In the genomic region with DNA sequence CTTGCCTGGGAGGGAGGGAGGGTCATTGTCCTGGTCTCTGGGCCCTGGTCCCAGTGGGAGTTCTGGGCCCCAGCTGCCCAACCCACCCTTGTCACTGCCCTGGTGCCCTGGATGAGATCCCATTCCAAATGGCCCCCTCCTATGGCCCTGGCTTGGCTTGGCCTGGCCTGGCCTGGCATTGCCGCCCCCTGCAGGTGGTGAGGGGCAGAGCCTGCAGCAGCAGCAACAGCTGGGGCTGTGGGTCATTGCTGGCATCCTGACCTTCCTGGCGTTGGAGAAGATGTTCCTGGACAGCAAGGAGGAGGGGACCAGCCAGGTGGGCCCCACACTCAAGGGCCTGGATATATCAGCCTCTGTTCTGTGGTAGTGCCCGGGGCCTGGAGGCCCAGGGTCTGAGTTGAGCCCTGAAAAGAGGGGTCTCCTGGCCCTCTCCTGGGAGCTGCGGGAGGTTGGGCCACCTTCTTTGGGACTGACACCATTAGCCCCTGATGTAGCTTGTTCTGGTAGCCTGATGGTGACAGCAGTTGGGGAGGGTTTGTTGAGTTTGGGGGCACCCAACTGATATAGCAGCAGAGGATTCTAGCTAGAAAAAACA, we compare ENCODE assay signal across 9 cellular contexts. TPM values are rescaled to one million over a fixed set of nuclear protein-coding genes. Genes with fewer than 3 reads are reported as not detected.
DNase-seq lines count a peak whose midpoint lies in the region; ATAC-seq and TF ChIP-seq lines count a peak whose summit lies in the region.
"Had no signal": no experiment of that assay in that cellular context is flagged by ENCODE, and none has a peak within 500 bp of the region (broad histone marks: within the 10 kb centered on the region; RNA-seq: fewer than 3 reads in every experiment).

No MANE protein-coding gene starts in this region.

- H3K4me3 ChIP-seq in fibroblast of villous mesenchyme (ENCODE audit: low read depth, low read length), result no peak overlapping the region
- H3K4me3 ChIP-seq: skin epidermis had no signal

- H3K4me1 Mint-ChIP-seq in activated CD8-positive, alpha-beta memory T cell treated with anti-CD3 and anti-CD28 coated beads, Interleukin-2, amount 10 ng/mL, durations not matched to agents 7 days and 5 days, result peaks cover 14% of the 10 kb centered on the region

- intact Hi-C loops in sciatic nerve (cut with DNase I), result no loop called here

- H3K4me3 Mint-ChIP-seq in activated CD8-positive, alpha-beta memory T cell treated with anti-CD3 and anti-CD28 coated beads, Interleukin-2, amount 10 ng/mL, durations not matched to agents 7 days and 5 days, result no peak overlapping the region

- no peaks in the 10 kb centered on the region for H3K9me3 Mint-ChIP-seq in activated CD8-positive, alpha-beta memory T cell treated with anti-CD3 and anti-CD28 coated beads, Interleukin-2, amount 10 ng/mL, durations not matched to agents 7 days and 5 days (ENCODE audit: low read depth)

- peak; percentile 67 for DNase-seq in GM03348 (ENCODE audit: low spot score)
- DNase-seq in activated CD8-positive, alpha-beta memory T cell treated with anti-CD3 and anti-CD28 coated beads, Interleukin-2, amount 10 ng/mL, durations not matched to agents 7 days and 5 days, result peak; percentile 67
- no peak for DNase-seq in fibroblast of villous mesenchyme (ENCODE audit: low read depth)
- peak; percentile 29 to 54 for DNase-seq in stimulated activated CD4-positive, alpha-beta T cell treated with anti-CD3 and anti-CD28 coated beads, Interleukin-12 subunit alpha, Interleukin-12 subunit beta, amount 100 ng/mL, for 24 hours (ENCODE audit: low read depth in 2 of 2)
- DNase-seq in NCI-H1694 (lab: John Stamatoyannopoulos, UW), result no peak
- no peak for DNase-seq in GM19238 (ENCODE audit: insufficient read length, low spot score)
- DNase-seq in sciatic nerve (ENCODE audit: low spot score), result no peak

- no peak overlapping the region for H3K27ac Mint-ChIP-seq in activated CD8-positive, alpha-beta memory T cell treated with anti-CD3 and anti-CD28 coated beads, Interleukin-2, amount 10 ng/mL, durations not matched to agents 7 days and 5 days

- CTCF ChIA-PET in activated CD8-positive, alpha-beta memory T cell treated with anti-CD3 and anti-CD28 coated beads, Interleukin-2, amount 10 ng/mL, durations not matched to agents 7 days and 5 days (lab: Charles Lee), result interaction anchor here (0.5 to 7.1 kb wide), 34 partner anchors 9 to 445 kb away, joined by 3 to 125 read pairs (median 4); a partner anchor contains a TSS

- no peaks in the 10 kb centered on the region for H3K36me3 Mint-ChIP-seq in activated CD8-positive, alpha-beta memory T cell treated with anti-CD3 and anti-CD28 coated beads, Interleukin-2, amount 10 ng/mL, durations not matched to agents 7 days and 5 days

- ATAC-seq in activated CD8-positive, alpha-beta memory T cell treated with anti-CD3 and anti-CD28 coated beads, Interleukin-2, amount 10 ng/mL, durations not matched to agents 7 days and 5 days, result no peak
- ATAC-seq in sciatic nerve, result no peak

- no peaks in the 10 kb centered on the region for H3K27me3 Mint-ChIP-seq in activated CD8-positive, alpha-beta memory T cell treated with anti-CD3 and anti-CD28 coated beads, Interleukin-2, amount 10 ng/mL, durations not matched to agents 7 days and 5 days

- TF ChIP-seq CTCF in LNCAP (IDR thresholded peaks at IDR 0.05) (peak; percentile 81), fibroblast of villous mesenchyme (IDR thresholded peaks at IDR 0.05; ENCODE audit: insufficient read depth, low read depth, low read length) (peak; percentile 74)

RNA-seq across cellular contexts. Expression of a gene that starts 3.9 kb away (rescaled TPM):
- total RNA-seq in activated CD8-positive, alpha-beta memory T cell treated with anti-CD3 and anti-CD28 coated beads, Interleukin-2, amount 10 ng/mL, durations not matched to agents 7 days and 5 days, result 10 to 100 TPM; 18.2 to 22.1 TPM
- total RNA-seq in fibroblast of villous mesenchyme (73.0 and 83.4 TPM in 2 replicates), sciatic nerve (55.5 TPM)

RNA-seq across cellular contexts. Expression of a gene that starts 14.0 kb away (rescaled TPM):
- 100 to 1,000 TPM; 150 to 164 TPM for total RNA-seq in activated CD8-positive, alpha-beta memory T cell treated with anti-CD3 and anti-CD28 coated beads, Interleukin-2, amount 10 ng/mL, durations not matched to agents 7 days and 5 days
- total RNA-seq in fibroblast of villous mesenchyme (150 and 163 TPM in 2 replicates), sciatic nerve (97.5 TPM)

RNA-seq across cellular contexts. Expression of a gene that starts 33.9 kb away (rescaled TPM):
- total RNA-seq in activated CD8-positive, alpha-beta memory T cell treated with anti-CD3 and anti-CD28 coated beads, Interleukin-2, amount 10 ng/mL, durations not matched to agents 7 days and 5 days, result not detected
- not detected in 2 replicates for total RNA-seq in fibroblast of villous mesenchyme
- 47.0 TPM for total RNA-seq in sciatic nerve

RNA-seq across cellular contexts. Expression of a gene that starts 36.7 kb away (rescaled TPM):
- under 1 TPM; 0.16 to 0.79 TPM for total RNA-seq in activated CD8-positive, alpha-beta memory T cell treated with anti-CD3 and anti-CD28 coated beads, Interleukin-2, amount 10 ng/mL, durations not matched to agents 7 days and 5 days
- under 0.01 and 0.43 TPM in 2 replicates for total RNA-seq in fibroblast of villous mesenchyme
- total RNA-seq in sciatic nerve, result 4.9 TPM

RNA-seq across cellular contexts. Expression of a gene that starts 59.7 kb away (rescaled TPM):
- not detected for total RNA-seq in activated CD8-positive, alpha-beta memory T cell treated with anti-CD3 and anti-CD28 coated beads, Interleukin-2, amount 10 ng/mL, durations not matched to agents 7 days and 5 days
- total RNA-seq in fibroblast of villous mesenchyme (not detected in 2 replicates), sciatic nerve (0.53 TPM)

Comparison
In these comparisons a context has a peak if more than half of its experiments do, and no peak if none do; other contexts are left out.
1. DNase-seq: peak in GM03348 (single experiment), activated CD8-positive, alpha-beta memory T cell treated with anti-CD3 and anti-CD28 coated beads, Interleukin-2, amount 10 ng/mL, durations not matched to agents 7 days and 5 days (single experiment) and stimulated activated CD4-positive, alpha-beta T cell treated with anti-CD3 and anti-CD28 coated beads, Interleukin-12 subunit alpha, Interleukin-12 subunit beta, amount 100 ng/mL, for 24 hours (2 of 2); none in fibroblast of villous mesenchyme (single experiment), NCI-H1694 (single experiment), GM19238 (single experiment) and sciatic nerve (single experiment).
2. RNA of a gene that starts 33.9 kb away (total RNA-seq): 47.0 TPM in sciatic nerve (single experiment); not detected in activated CD8-positive, alpha-beta memory T cell treated with anti-CD3 and anti-CD28 coated beads, Interleukin-2, amount 10 ng/mL, durations not matched to agents 7 days and 5 days and not detected in fibroblast of villous mesenchyme; every median in the first group is over 10 times any median in the second.